In the genomic region with DNA sequence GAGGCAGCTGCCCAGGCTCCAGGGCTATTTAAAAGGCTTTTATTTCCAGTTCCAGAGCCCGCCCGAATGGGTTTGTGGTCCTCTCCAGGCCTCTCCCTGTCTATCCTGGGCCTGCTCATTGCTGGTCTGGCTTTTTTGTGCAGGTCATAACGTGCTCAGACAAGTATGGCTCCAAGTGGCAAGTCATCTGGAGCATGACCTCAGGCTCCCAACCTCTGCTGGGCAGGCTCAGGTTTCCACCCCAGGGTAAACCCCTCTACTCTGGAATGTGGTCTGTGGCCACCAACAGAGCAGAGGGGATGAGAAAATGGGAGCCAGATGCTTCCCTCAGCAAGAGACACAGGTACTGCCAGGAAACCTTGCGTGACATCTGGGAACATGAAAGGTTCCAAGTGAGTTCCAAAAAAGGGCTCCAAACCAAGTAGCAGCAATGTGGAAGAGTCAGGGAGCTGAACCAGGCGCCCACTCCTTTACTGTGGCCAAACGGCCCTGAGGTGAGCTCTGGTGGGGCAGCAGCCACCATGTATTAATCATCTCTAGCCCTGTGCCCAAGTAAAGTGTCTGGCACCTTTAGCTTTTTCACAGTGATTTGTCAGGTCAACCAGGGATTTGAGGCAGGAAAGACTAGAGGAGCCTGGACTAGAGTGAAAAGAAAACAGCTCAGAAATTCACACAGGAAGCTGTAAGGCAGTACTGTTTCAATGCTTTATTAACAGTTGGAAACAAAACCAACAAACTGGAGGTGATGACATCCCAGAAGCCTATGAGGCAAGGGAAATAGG, we compare ENCODE assay signal across 8 cellular contexts. TPM values are rescaled to one million over a fixed set of nuclear protein-coding genes. Genes with fewer than 3 reads are reported as not detected.
DNase-seq lines count a peak whose midpoint lies in the region; ATAC-seq and TF ChIP-seq lines count a peak whose summit lies in the region.

No MANE protein-coding gene starts in this region.

- ATAC-seq in HG02623 (IDR thresholded peaks at IDR 0.05; ENCODE audit: unreplicated experiment), result peak; percentile 9
- peak in 3 of 4 donors; percentile 5 to 7 (median 6) for ATAC-seq in heart left ventricle
- peak; percentile 37 for ATAC-seq in stimulated activated effector memory CD8-positive, alpha-beta T cell treated with anti-CD3 and anti-CD28 coated beads, Interleukin-12 subunit alpha, Interleukin-12 subunit beta, amount 100 ng/mL, for 72 hours

- peaks cover 1% of the 10 kb centered on the region for H3K36me3 Mint-ChIP-seq in stimulated activated effector memory CD8-positive, alpha-beta T cell treated with anti-CD3 and anti-CD28 coated beads, Interleukin-12 subunit alpha, Interleukin-12 subunit beta, amount 100 ng/mL, for 72 hours

- H3K4me3 Mint-ChIP-seq in stimulated activated effector memory CD8-positive, alpha-beta T cell treated with anti-CD3 and anti-CD28 coated beads, Interleukin-12 subunit alpha, Interleukin-12 subunit beta, amount 100 ng/mL, for 72 hours, result peak overlapping the region; percentile 77

- peaks cover 63% of the 10 kb centered on the region for H3K4me1 Mint-ChIP-seq in stimulated activated effector memory CD8-positive, alpha-beta T cell treated with anti-CD3 and anti-CD28 coated beads, Interleukin-12 subunit alpha, Interleukin-12 subunit beta, amount 100 ng/mL, for 72 hours

- H3K4me1 ChIP-seq in heart left ventricle, result peaks cover 14 to 81% (median 54%) of the 10 kb centered on the region in 12 donors
- H3K4me1 ChIP-seq in effector memory CD4-positive, alpha-beta T cell (ENCODE audit: control insufficient read depth, insufficient read depth, low read length, poor library complexity, severe bottlenecking), result peaks cover 22% of the 10 kb centered on the region

- TF ChIP-seq POLR2A in heart left ventricle (IDR thresholded peaks at IDR 0.05), result no peak

- H3K9me3 Mint-ChIP-seq in stimulated activated effector memory CD8-positive, alpha-beta T cell treated with anti-CD3 and anti-CD28 coated beads, Interleukin-12 subunit alpha, Interleukin-12 subunit beta, amount 100 ng/mL, for 72 hours, result no peaks in the 10 kb centered on the region

- H3K27ac ChIP-seq in heart left ventricle, result peak overlapping the region in 11 of 12 donors; percentile 79 to 96 (median 91)
- no peak overlapping the region for H3K27ac ChIP-seq in effector memory CD4-positive, alpha-beta T cell (ENCODE audit: insufficient read depth, low read length, poor library complexity, severe bottlenecking)

- DNase-seq in GM13977 (ENCODE audit: low spot score) (peak; percentile 20), T1000 (lab: John Stamatoyannopoulos, UW) (peak; percentile 44), heart left ventricle (no peak), CD1c-positive myeloid dendritic cell (ENCODE audit: extremely low spot score) (no peak), NCI-H1930 (lab: John Stamatoyannopoulos, UW) (no peak)
- no peak for DNase-seq in stimulated activated effector memory CD8-positive, alpha-beta T cell treated with anti-CD3 and anti-CD28 coated beads, Interleukin-12 subunit alpha, Interleukin-12 subunit beta, amount 100 ng/mL, for 72 hours (ENCODE audit: low spot score in 2 of 2)
- no peak for DNase-seq in effector memory CD4-positive, alpha-beta T cell

- peak overlapping the region; percentile 97 for H3K27ac Mint-ChIP-seq in stimulated activated effector memory CD8-positive, alpha-beta T cell treated with anti-CD3 and anti-CD28 coated beads, Interleukin-12 subunit alpha, Interleukin-12 subunit beta, amount 100 ng/mL, for 72 hours

- intact Hi-C loops in heart left ventricle (cut with DNase I), result loop anchor here in 6 of 10 donors (5.0 kb wide), 3 partner anchors 37 to 92 kb away; partner anchors contain the start of genes PCDHGC3 (in 5 of the 6) and PCDHGA11 (in 1 of the 6)

- peaks cover 0 to 64% (median 42%) of the 10 kb centered on the region in 9 donors for H3K36me3 ChIP-seq in heart left ventricle
- peaks cover 45% of the 10 kb centered on the region for H3K36me3 ChIP-seq in effector memory CD4-positive, alpha-beta T cell (ENCODE audit: control insufficient read depth, insufficient read depth, low read length)

- in situ Hi-C loops in GM13977 (cut with MboI; ENCODE audit: low pct_unique_long_range_greater_than_20kb, low sequenced_read_pairs, unreplicated experiment), result no loop called here

- H3K27me3 ChIP-seq in heart left ventricle, result no peaks in the 10 kb centered on the region
- no peaks in the 10 kb centered on the region for H3K27me3 ChIP-seq in effector memory CD4-positive, alpha-beta T cell (replicated peaks; ENCODE audit: control insufficient read depth, insufficient read depth, low read length, poor library complexity, severe bottlenecking)

- H3K4me3 ChIP-seq in heart left ventricle, result peak overlapping the region in 9 of 12 donors; percentile 33 to 67 (median 64)
- no peak overlapping the region for H3K4me3 ChIP-seq in effector memory CD4-positive, alpha-beta T cell (ENCODE audit: insufficient read depth, low read depth, low read length, poor library complexity, severe bottlenecking)

- WGBS in heart left ventricle, 4 donors, result 42 to 56% (median 48%) methylated on average over 3 to 6 of the region's 6 CpGs

- H3K9me3 ChIP-seq in heart left ventricle, result no peaks in the 10 kb centered on the region
- H3K9me3 ChIP-seq in effector memory CD4-positive, alpha-beta T cell (ENCODE audit: control insufficient read depth, low read length), result no peaks in the 10 kb centered on the region

- no peak for TF ChIP-seq CTCF in GM13977 (IDR thresholded peaks at IDR 0.05; ENCODE audit: extremely low read depth, insufficient read depth, missing control alignments)
- no peak for TF ChIP-seq CTCF in heart left ventricle (IDR thresholded peaks at IDR 0.05)

RNA-seq across cellular contexts. Expression of gene PCDHGC5, which starts 25.6 kb away (rescaled TPM):
- total RNA-seq in heart left ventricle, result 1 to 10 TPM; 1.5 to 5.4 (median 3.0) TPM
- polyA plus RNA-seq in heart left ventricle, result 1 to 10 TPM in 1 of 2 donors, under 1 TPM in 1; 0.72 to 5.4 TPM

RNA-seq across cellular contexts. Expression of gene PCDHGC4, which starts 29.7 kb away (rescaled TPM):
- 10 to 100 TPM in 1 of 9 donors, 1 to 10 TPM in 8; 1.7 to 10.4 (median 2.9) TPM for total RNA-seq in heart left ventricle
- polyA plus RNA-seq in heart left ventricle, result 1 to 10 TPM in 1 of 2 donors, under 1 TPM in 1; 0.39 to 4.2 TPM

RNA-seq across cellular contexts. Expression of gene PCDHGC3, which starts 38.8 kb away (rescaled TPM):
- 10 to 100 TPM; 12.3 to 32.5 (median 18.4) TPM for total RNA-seq in heart left ventricle
- 10 to 100 TPM; 23.3 to 34.8 TPM for polyA plus RNA-seq in heart left ventricle

Comparison
In these comparisons a context has a peak if more than half of its experiments do, and no peak if none do; other contexts are left out.
1. DNase-seq: peak in GM13977 (single experiment) and T1000 (single experiment); none in heart left ventricle (0 of 5), stimulated activated effector memory CD8-positive, alpha-beta T cell treated with anti-CD3 and anti-CD28 coated beads, Interleukin-12 subunit alpha, Interleukin-12 subunit beta, amount 100 ng/mL, for 72 hours (0 of 2), effector memory CD4-positive, alpha-beta T cell (0 of 3), CD1c-positive myeloid dendritic cell (single experiment) and NCI-H1930 (0 of 2).
2. Peak in every context shown above with its lines, with median percentiles within 50 percentile points of each other: ATAC-seq.